Comparison of ENCODE assay signal across 8 cellular contexts in genomic region chrX:24014388-24015018, GRCh38. TPM values are rescaled to one million over a fixed set of nuclear protein-coding genes. Genes with fewer than 3 reads are reported as not detected.
A peak's percentile ranks its signal among the peaks of the same experiment; 100 is the strongest.
DNase-seq lines count a peak whose midpoint lies in the region; ATAC-seq, FAIRE-seq and TF ChIP-seq lines count a peak whose summit lies in the region.

No MANE protein-coding gene starts in this region.

- H3K4me3 Mint-ChIP-seq in CD8-positive, alpha-beta T cell = no peak overlapping the region
- peak overlapping the region; percentile 69 for H3K4me3 Mint-ChIP-seq in activated CD4-positive, alpha-beta T cell treated with anti-CD3 and anti-CD28 coated beads, Interleukin-2, amount 10 ng/mL, durations not matched to agents 24 days and 14 days

- peaks cover 35% of the 10 kb centered on the region for H3K4me1 Mint-ChIP-seq in CD8-positive, alpha-beta T cell (ENCODE audit: low read depth)
- H3K4me1 Mint-ChIP-seq in activated CD4-positive, alpha-beta T cell treated with anti-CD3 and anti-CD28 coated beads, Interleukin-2, amount 10 ng/mL, durations not matched to agents 24 days and 14 days = peaks cover 32% of the 10 kb centered on the region

- TF ChIP-seq CTCF in CD8-positive, alpha-beta T cell (IDR thresholded peaks at IDR 0.05) = no peak
- TF ChIP-seq CTCF in HepG2 (CRISPR knock-in tag; IDR thresholded peaks at IDR 0.05) (no peak), lower leg skin (IDR thresholded peaks at IDR 0.05) (no peak)

- POLR2A ChIA-PET in CD8-positive, alpha-beta T cell (lab: Charles Lee) = no interaction called here
- POLR2A ChIA-PET in HepG2 (lab: Yijun Ruan, JAX) = interaction anchor here (1.2 kb wide), 1 partner anchor 11 kb away, joined by 3 read pairs; no protein-coding TSS in a partner anchor

- no peaks in the 10 kb centered on the region for H3K36me3 ChIP-seq in CD8-positive, alpha-beta T cell (ENCODE audit: insufficient read depth, low read length)
- H3K36me3 ChIP-seq in HepG2 (replicated peaks in 1 of 2; ENCODE audit: control insufficient read depth in 1 of 2, insufficient read depth in 2 of 2, low read length in 2 of 2) = 0 out of 5 replicates have a peak, but pooled peaks cover 0 to 3% of the 10 kb centered on the region in 2 experiments

- peak; percentile 55 for ATAC-seq in CD8-positive, alpha-beta T cell
- peak; percentile 83 for ATAC-seq in GM21786 (IDR thresholded peaks at IDR 0.05; ENCODE audit: unreplicated experiment)
- peak; percentile 61 for ATAC-seq in HepG2
- ATAC-seq in left colon = no peak

- no TSS peak for BruUV-seq in HepG2 (replicated peaks; lab: Mats Ljungman, UMichigan)

- H3K27ac Mint-ChIP-seq in CD8-positive, alpha-beta T cell = peak overlapping the region; percentile 90
- peak overlapping the region; percentile 86 for H3K27ac Mint-ChIP-seq in activated CD4-positive, alpha-beta T cell treated with anti-CD3 and anti-CD28 coated beads, Interleukin-2, amount 10 ng/mL, durations not matched to agents 24 days and 14 days

- no peak for FAIRE-seq in HepG2 (lab: Jason Lieb, UNC)

- H3K9me3 Mint-ChIP-seq in CD8-positive, alpha-beta T cell = no peaks in the 10 kb centered on the region
- H3K9me3 Mint-ChIP-seq in activated CD4-positive, alpha-beta T cell treated with anti-CD3 and anti-CD28 coated beads, Interleukin-2, amount 10 ng/mL, durations not matched to agents 24 days and 14 days = no peaks in the 10 kb centered on the region

- no peaks in the 10 kb centered on the region for H4K20me1 ChIP-seq in HepG2 (ENCODE audit: insufficient read depth, low read length)

- intact Hi-C loops in CD8-positive, alpha-beta T cell (cut with DNase I, micrococcal nuclease) = no loop called here
- intact Hi-C loops in activated CD4-positive, alpha-beta T cell treated with anti-CD3 and anti-CD28 coated beads, Interleukin-2, amount 10 ng/mL, durations not matched to agents 24 days and 14 days (cut with micrococcal nuclease) = loop anchor here (1.0 kb wide), 2 partner anchors 10 to 61 kb away; no protein-coding TSS in a partner anchor
- intact Hi-C loops in HepG2 (cut with micrococcal nuclease; ENCODE audit: unreplicated experiment) (no loop called here), lower leg skin (cut with DNase I; ENCODE audit: low total_unique reads) (no loop called here), left colon (cut with DNase I, micrococcal nuclease) (no loop called here)

- H3K27me3 Mint-ChIP-seq in CD8-positive, alpha-beta T cell (ENCODE audit: low read depth) = no peaks in the 10 kb centered on the region
- H3K27me3 Mint-ChIP-seq in activated CD4-positive, alpha-beta T cell treated with anti-CD3 and anti-CD28 coated beads, Interleukin-2, amount 10 ng/mL, durations not matched to agents 24 days and 14 days = no peaks in the 10 kb centered on the region

- peak in 1 of 7 experiments; percentile 9 for DNase-seq in CD8-positive, alpha-beta T cell
- DNase-seq in activated CD4-positive, alpha-beta T cell treated with anti-CD3 and anti-CD28 coated beads, Interleukin-2, amount 10 ng/mL, durations not matched to agents 24 days and 14 days = peak; percentile 72
- DNase-seq in HepG2 (ENCODE audit: low spot score) = no peak
- DNase-seq in lower leg skin (ENCODE audit: low spot score in 2 of 2) = no peak
- no peak for DNase-seq in NCI-H1417 treated with DMSO at 0.1 percent for 48 hours (lab: John Stamatoyannopoulos, UW)
- DNase-seq in HCEC 1CT = no peak
- DNase-seq in left colon = no peak

- peaks cover 18% of the 10 kb centered on the region for H3K4me1 ChIP-seq in CD8-positive, alpha-beta T cell (ENCODE audit: insufficient read depth, low read length)
- H3K4me1 ChIP-seq in HepG2 (ENCODE audit: insufficient read depth, low read length) = peaks cover 16% of the 10 kb centered on the region

- TF ChIP-seq POLR2A in HepG2 (IDR thresholded peaks at IDR 0.05; ENCODE audit: insufficient read depth in 1 of 2, low read depth in 2 of 2, low read length in 2 of 2) = no peak
- no peak for TF ChIP-seq POLR2A in lower leg skin (IDR thresholded peaks at IDR 0.05)

- no peak for TF ChIP-seq RAD21 in HepG2 (CRISPR knock-in tag; IDR thresholded peaks at IDR 0.05)

- no peak overlapping the region for H3K27ac ChIP-seq in CD8-positive, alpha-beta T cell (ENCODE audit: low read depth, low read length)
- H3K27ac ChIP-seq in HepG2 (ENCODE audit: extremely low read length, insufficient read depth, low read length) = peak overlapping the region; percentile 33

- no peaks in the 10 kb centered on the region for H3K27me3 ChIP-seq in CD8-positive, alpha-beta T cell (ENCODE audit: insufficient read depth, low read length)
- no peaks in the 10 kb centered on the region for H3K27me3 ChIP-seq in HepG2 (ENCODE audit: control insufficient read depth in 1 of 2, insufficient read depth in 2 of 2, low read length in 2 of 2)

- 52% methylated on average over 5 of the region's 5 CpGs for whole genome bisulfite sequencing in HepG2 (ENCODE audit: low lambda C conversion rate)
- 46 to 55% methylated on average over 5 of the region's 5 CpGs for WGBS in lower leg skin, 2 donors

- H3K36me3 Mint-ChIP-seq in CD8-positive, alpha-beta T cell = peaks cover 10% of the 10 kb centered on the region
- H3K36me3 Mint-ChIP-seq in activated CD4-positive, alpha-beta T cell treated with anti-CD3 and anti-CD28 coated beads, Interleukin-2, amount 10 ng/mL, durations not matched to agents 24 days and 14 days (ENCODE audit: low read depth) = peaks cover 31% of the 10 kb centered on the region

- TF ChIP-seq EP300 in HepG2 (IDR thresholded peaks at IDR 0.05; ENCODE audit: low read depth in 2 of 2, low read length in 2 of 2) = no peak
- TF ChIP-seq EP300 in HepG2 (CRISPR knock-in tag; IDR thresholded peaks at IDR 0.05; ENCODE audit: borderline replicate concordance) = no peak

- no peak overlapping the region for H2AFZ ChIP-seq in HepG2 (ENCODE audit: low read length)

- H3K4me2 ChIP-seq in HepG2 (ENCODE audit: low read depth, low read length) = peak overlapping the region; percentile 12; the same call in 1 of the 2 replicates

- H3K9me3 ChIP-seq in CD8-positive, alpha-beta T cell (ENCODE audit: low read length) = no peaks in the 10 kb centered on the region
- H3K9me3 ChIP-seq in HepG2 (ENCODE audit: low read length) = no peaks in the 10 kb centered on the region

- no peak overlapping the region for H3K4me3 ChIP-seq in CD8-positive, alpha-beta T cell (ENCODE audit: low read depth, low read length)
- H3K4me3 ChIP-seq in HepG2 (replicated peaks in 1 of 3; ENCODE audit: insufficient read depth in 1 of 3, low read depth in 2 of 3, low read length in 3 of 3) (no peak overlapping the region), lower leg skin (ENCODE audit: low read depth, poor library complexity, severe bottlenecking) (no peak overlapping the region)

- CTCF ChIA-PET in CD8-positive, alpha-beta T cell (lab: Charles Lee) = no interaction called here
- CTCF ChIA-PET in HepG2 (lab: Yijun Ruan, JAX; ENCODE audit: low intra/inter-chr PET ratio, low total read pairs) = no interaction called here

- no peak overlapping the region for H3K9ac ChIP-seq in HepG2 (ENCODE audit: insufficient read depth, low read depth, low read length)

- peaks cover 25% of the 10 kb centered on the region for H3K79me2 ChIP-seq in HepG2 (ENCODE audit: insufficient read depth, low read length)

- in situ Hi-C loops in HepG2 (cut with HindIII; ENCODE audit: extremely low pct_ligation_motif_present, low pct_unique_long_range_greater_than_20kb) = no loop called here

RNA-seq across cellular contexts. Expression of gene KLHL15, which starts 12.5 kb away (rescaled TPM):
- 10 to 100 TPM; 29.7 TPM for total RNA-seq in CD8-positive, alpha-beta T cell
- total RNA-seq in activated CD4-positive, alpha-beta T cell treated with anti-CD3 and anti-CD28 coated beads, Interleukin-2, amount 10 ng/mL, durations not matched to agents 24 days and 14 days = 9.8 and 10.2 TPM in 2 replicates
- total RNA-seq in HepG2 (2016; rRNA removed; fragmentation: Illumina TruSeq; extraction: Trizol) (5.5 and 6.9 TPM in 2 replicates), lower leg skin (1 to 10 TPM; 4.7 to 5.5 (median 5.3) TPM), left colon (1 to 10 TPM; 2.9 to 3.7 TPM)
- 0.51 and 0.62 TPM in 2 replicates for total RNA-seq in HepG2 (2016; cell fraction: cytosol; rRNA removed; fragmentation: Illumina TruSeq; extraction: Trizol; ENCODE audit: low read depth)
- total RNA-seq in HepG2 (2016; cell fraction: insoluble cytoplasmic fraction; rRNA removed; fragmentation: Illumina TruSeq; extraction: Trizol) = 5.3 and 6.4 TPM in 2 replicates
- total RNA-seq in HepG2 (2016; cell fraction: membrane; rRNA removed; fragmentation: Illumina TruSeq; extraction: Trizol) = 1.7 and 2.2 TPM in 2 replicates
- 7.2 and 8.4 TPM in 2 replicates for total RNA-seq in HepG2 (2016; cell fraction: nucleus; rRNA removed; fragmentation: Illumina TruSeq; extraction: Trizol)
- polyA plus RNA-seq in HepG2 (2011; rRNA removed) = 2.1 and 2.8 TPM in 2 replicates
- 0.93 and 1.6 TPM in 2 replicates for polyA plus RNA-seq in HepG2 (2011; cell fraction: cytosol; rRNA removed)
- 2.0 TPM in 2 replicates for polyA plus RNA-seq in HepG2 (2011; cell fraction: nucleus; rRNA removed)
- 2.3 and 2.5 TPM in 2 replicates for polyA plus RNA-seq in HepG2 (2012)
- polyA plus RNA-seq in HepG2 (2016; cell fraction: cytosol; fragmentation: Illumina TruSeq; extraction: Trizol; ENCODE audit: low read depth) = 0.10 and 0.11 TPM in 2 replicates
- polyA plus RNA-seq in HepG2 (2016; cell fraction: insoluble cytoplasmic fraction; fragmentation: Illumina TruSeq; extraction: Trizol; ENCODE audit: low read depth) = 3.6 and 3.9 TPM in 2 replicates
- 0.63 and 0.66 TPM in 2 replicates for polyA plus RNA-seq in HepG2 (2016; cell fraction: membrane; fragmentation: Illumina TruSeq; extraction: Trizol; ENCODE audit: low read depth)
- 7.2 and 7.3 TPM in 2 replicates for polyA plus RNA-seq in HepG2 (2016; cell fraction: nucleus; fragmentation: Illumina TruSeq; extraction: Trizol; ENCODE audit: insufficient read depth, low read depth)
- polyA minus RNA-seq in HepG2 (2011; rRNA and poly(A)+ RNA removed; ENCODE audit: low replicate concordance) = 2.7 and 15.6 TPM in 2 replicates
- polyA minus RNA-seq in HepG2 (2011; cell fraction: cytosol; rRNA and poly(A)+ RNA removed) = 3.5 and 4.1 TPM in 2 replicates
- 8.5 and 13.3 TPM in 2 replicates for polyA minus RNA-seq in HepG2 (2011; cell fraction: nucleus; rRNA and poly(A)+ RNA removed)

RNA-seq across cellular contexts. Expression of gene EIF2S3, which starts 40.3 kb away (rescaled TPM):
- total RNA-seq in CD8-positive, alpha-beta T cell = 100 to 1,000 TPM; 180 to 184 TPM
- total RNA-seq in activated CD4-positive, alpha-beta T cell treated with anti-CD3 and anti-CD28 coated beads, Interleukin-2, amount 10 ng/mL, durations not matched to agents 24 days and 14 days = 207 and 214 TPM in 2 replicates
- total RNA-seq in HepG2 (2016; rRNA removed; fragmentation: Illumina TruSeq; extraction: Trizol) (183 and 238 TPM in 2 replicates), lower leg skin (100 to 1,000 TPM in 2 of 4 donors, 10 to 100 TPM in 2; 88.6 to 106 (median 101) TPM), left colon (100 to 1,000 TPM; 136 to 137 TPM)
- 37.3 and 41.7 TPM in 2 replicates for total RNA-seq in HepG2 (2016; cell fraction: cytosol; rRNA removed; fragmentation: Illumina TruSeq; extraction: Trizol; ENCODE audit: low read depth)
- total RNA-seq in HepG2 (2016; cell fraction: insoluble cytoplasmic fraction; rRNA removed; fragmentation: Illumina TruSeq; extraction: Trizol) = 180 and 236 TPM in 2 replicates
- 150 and 183 TPM in 2 replicates for total RNA-seq in HepG2 (2016; cell fraction: membrane; rRNA removed; fragmentation: Illumina TruSeq; extraction: Trizol)
- total RNA-seq in HepG2 (2016; cell fraction: nucleus; rRNA removed; fragmentation: Illumina TruSeq; extraction: Trizol) = 88.9 and 103 TPM in 2 replicates
- polyA plus RNA-seq in HepG2 (2011; rRNA removed) = 60.2 and 61.0 TPM in 2 replicates
- 51.3 and 69.8 TPM in 2 replicates for polyA plus RNA-seq in HepG2 (2011; cell fraction: cytosol; rRNA removed)
- 54.5 and 74.4 TPM in 2 replicates for polyA plus RNA-seq in HepG2 (2011; cell fraction: nucleus; rRNA removed)
- polyA plus RNA-seq in HepG2 (2012) = 96.5 and 126 TPM in 2 replicates
- polyA plus RNA-seq in HepG2 (2016; cell fraction: cytosol; fragmentation: Illumina TruSeq; extraction: Trizol; ENCODE audit: low read depth) = 25.0 and 25.4 TPM in 2 replicates
- polyA plus RNA-seq in HepG2 (2016; cell fraction: insoluble cytoplasmic fraction; fragmentation: Illumina TruSeq; extraction: Trizol; ENCODE audit: low read depth) = 189 and 202 TPM in 2 replicates
- polyA plus RNA-seq in HepG2 (2016; cell fraction: membrane; fragmentation: Illumina TruSeq; extraction: Trizol; ENCODE audit: low read depth) = 88.6 and 105 TPM in 2 replicates
- 139 and 141 TPM in 2 replicates for polyA plus RNA-seq in HepG2 (2016; cell fraction: nucleus; fragmentation: Illumina TruSeq; extraction: Trizol; ENCODE audit: insufficient read depth, low read depth)
- polyA minus RNA-seq in HepG2 (2011; rRNA and poly(A)+ RNA removed; ENCODE audit: low replicate concordance) = 107 and 391 TPM in 2 replicates
- polyA minus RNA-seq in HepG2 (2011; cell fraction: cytosol; rRNA and poly(A)+ RNA removed) = 321 and 334 TPM in 2 replicates
- polyA minus RNA-seq in HepG2 (2011; cell fraction: nucleus; rRNA and poly(A)+ RNA removed) = 66.2 and 96.0 TPM in 2 replicates
